ENCODE assay signal across 15 cellular contexts in genomic region chr11:772429-773390, GRCh38. TPM values are rescaled to one million over a fixed set of nuclear protein-coding genes. Genes with fewer than 3 reads are reported as not detected.
DNase-seq lines count a peak whose midpoint lies in the region; ATAC-seq, FAIRE-seq and TF ChIP-seq lines count a peak whose summit lies in the region.
"Had no signal": no experiment of that assay in that cellular context is flagged by ENCODE, and none has a peak within 500 bp of the region (broad histone marks: within the 10 kb centered on the region; RNA-seq: fewer than 3 reads in every experiment).

No MANE protein-coding gene starts in this region.

- peaks cover 32% of the 10 kb centered on the region for H3K79me2 ChIP-seq in HepG2 (ENCODE audit: insufficient read depth, low read length)

- 87% methylated on average over 15 of the region's 34 CpGs for WGBS in HepG2 (ENCODE audit: low lambda C conversion rate)

- BruUV-seq in HepG2 (replicated peaks; lab: Mats Ljungman, UMichigan): no TSS peak

- TF ChIP-seq POLR2A in HepG2 (IDR thresholded peaks at IDR 0.05; ENCODE audit: insufficient read depth in 1 of 2, low read depth in 2 of 2, low read length in 2 of 2) (no peak), gastrocnemius medialis (IDR thresholded peaks at IDR 0.05) (no peak)

- H3K9me3 ChIP-seq in HepG2 (ENCODE audit: low read length): no peaks in the 10 kb centered on the region
- no peaks in the 10 kb centered on the region for H3K9me3 ChIP-seq in gastrocnemius medialis
- H3K9me3 ChIP-seq: ascending aorta had no signal

- H3K36me3 ChIP-seq in HepG2 (replicated peaks in 1 of 2; ENCODE audit: control insufficient read depth in 1 of 2, insufficient read depth in 2 of 2, low read length in 2 of 2) (peaks cover 19 to 37% of the 10 kb centered on the region in 2 experiments; a peak in 4 of 5 replicates), gastrocnemius medialis (peaks cover 0 to 28% of the 10 kb centered on the region in 2 donors)

- peaks cover 6% of the 10 kb centered on the region for H4K20me1 ChIP-seq in HepG2 (ENCODE audit: insufficient read depth, low read length)

- CTCF ChIA-PET in HepG2 (lab: Yijun Ruan, JAX; ENCODE audit: low intra/inter-chr PET ratio, low total read pairs): no interaction called here

- no peak overlapping the region for H3K4me3 ChIP-seq in HepG2 (replicated peaks in 1 of 3; ENCODE audit: insufficient read depth in 1 of 3, low read depth in 2 of 3, low read length in 3 of 3)
- no peak overlapping the region for H3K4me3 ChIP-seq in gastrocnemius medialis
- H3K4me3 ChIP-seq: ascending aorta, GM23248 had no signal

- no peak for TF ChIP-seq EP300 in HepG2 (IDR thresholded peaks at IDR 0.05; ENCODE audit: low read depth in 2 of 2, low read length in 2 of 2)
- no peak for TF ChIP-seq EP300 in HepG2 (CRISPR knock-in tag; IDR thresholded peaks at IDR 0.05; ENCODE audit: borderline replicate concordance)

- no peak overlapping the region for H2AFZ ChIP-seq in HepG2 (ENCODE audit: low read length)
- H2AFZ ChIP-seq: GM23248 had no signal

- POLR2A ChIA-PET in HepG2 (lab: Yijun Ruan, JAX): interaction anchor here (1.2 kb wide), 1 partner anchor 47 kb away, joined by 3 read pairs; no protein-coding TSS in a partner anchor

- no peak for FAIRE-seq in HepG2 (lab: Jason Lieb, UNC)
- FAIRE-seq: islet of Langerhans had no signal

- no peak overlapping the region for H3K4me2 ChIP-seq in HepG2 (ENCODE audit: low read depth, low read length)

- ATAC-seq in HepG2 (no peak), gastrocnemius medialis (no peak), HG02981 (IDR thresholded peaks at IDR 0.05; ENCODE audit: unreplicated experiment) (no peak), left lobe of liver (no peak)
- ATAC-seq: foreskin keratinocyte had no signal

- DNase-seq in anterior cingulate cortex (lab: John Stamatoyannopoulos, UW) (peak in 56 of 58 donors; percentile 30 to 97 (median 88)), HepG2 (ENCODE audit: low spot score) (no peak), substantia nigra (lab: John Stamatoyannopoulos, UW) (peak; percentile 42 to 99 (median 92)), gastrocnemius medialis (no peak), left lobe of liver (ENCODE audit: low spot score) (no peak)
- DNase-seq: activated CD4-positive, alpha-beta T cell treated with anti-CD3 and anti-CD28 coated beads, Interleukin-2, amount 10 ng/mL, durations not matched to agents 7 days and 5 days; effector memory CD4-positive, alpha-beta T cell; foreskin keratinocyte; GM23248; NCI-H146; NCI-H510A treated with DMSO at 0.1 percent for 48 hours had no signal

- intact Hi-C loops in HepG2 (cut with micrococcal nuclease; ENCODE audit: unreplicated experiment): no loop called here
- intact Hi-C loops in gastrocnemius medialis (cut with DNase I; ENCODE audit: low total_unique reads): no loop called here

- H3K27ac ChIP-seq in HepG2 (ENCODE audit: extremely low read length, insufficient read depth, low read length) (no peak overlapping the region), substantia nigra (ENCODE audit: low read depth, low read length, poor library complexity, severe bottlenecking) (peak overlapping the region; percentile 92), gastrocnemius medialis (no peak overlapping the region)
- H3K27ac ChIP-seq: ascending aorta, foreskin keratinocyte, GM23248 had no signal

- H3K4me1 ChIP-seq in HepG2 (ENCODE audit: insufficient read depth, low read length) (peaks cover 40% of the 10 kb centered on the region), gastrocnemius medialis (peaks cover 13 to 18% of the 10 kb centered on the region in 2 donors)

- TF ChIP-seq CTCF in HepG2 (CRISPR knock-in tag; IDR thresholded peaks at IDR 0.05) (no peak), gastrocnemius medialis (IDR thresholded peaks at IDR 0.05 in 4 of 5, conservative IDR thresholded peaks at IDR 0.05 in 1 of 5) (no peak)

- H3K9ac ChIP-seq in HepG2 (ENCODE audit: insufficient read depth, low read depth, low read length): no peak overlapping the region
- H3K9ac ChIP-seq: GM23248 had no signal

- no peak for TF ChIP-seq RAD21 in HepG2 (CRISPR knock-in tag; IDR thresholded peaks at IDR 0.05)

- H3K27me3 ChIP-seq in HepG2 (ENCODE audit: control insufficient read depth in 1 of 2, insufficient read depth in 2 of 2, low read length in 2 of 2): no peaks in the 10 kb centered on the region
- H3K27me3 ChIP-seq in gastrocnemius medialis: no peaks in the 10 kb centered on the region
- H3K27me3 ChIP-seq: ascending aorta, foreskin keratinocyte had no signal

- in situ Hi-C loops in HepG2 (cut with HindIII; ENCODE audit: extremely low pct_ligation_motif_present, low pct_unique_long_range_greater_than_20kb): no loop called here
- in situ Hi-C loops in gastrocnemius medialis (cut with MboI; ENCODE audit: low sequenced_read_pairs in 4 of 4): no loop called here

RNA-seq across cellular contexts. Expression of gene GATD1, which starts 4.6 kb away (rescaled TPM):
- total RNA-seq in HepG2 (2016; rRNA removed; fragmentation: Illumina TruSeq; extraction: Trizol): 35.8 and 60.5 TPM in 2 replicates
- 8.1 and 9.3 TPM in 2 replicates for total RNA-seq in HepG2 (2016; cell fraction: cytosol; rRNA removed; fragmentation: Illumina TruSeq; extraction: Trizol; ENCODE audit: low read depth)
- total RNA-seq in HepG2 (2016; cell fraction: insoluble cytoplasmic fraction; rRNA removed; fragmentation: Illumina TruSeq; extraction: Trizol): 33.7 and 52.3 TPM in 2 replicates
- 20.6 and 22.3 TPM in 2 replicates for total RNA-seq in HepG2 (2016; cell fraction: membrane; rRNA removed; fragmentation: Illumina TruSeq; extraction: Trizol)
- 42.6 and 48.3 TPM in 2 replicates for total RNA-seq in HepG2 (2016; cell fraction: nucleus; rRNA removed; fragmentation: Illumina TruSeq; extraction: Trizol)
- 31.3 and 40.0 TPM in 2 replicates for polyA plus RNA-seq in HepG2 (2011; rRNA removed)
- polyA plus RNA-seq in HepG2 (2011; cell fraction: cytosol; rRNA removed): 18.2 and 31.2 TPM in 2 replicates
- polyA plus RNA-seq in HepG2 (2011; cell fraction: nucleus; rRNA removed): 244 and 302 TPM in 2 replicates
- polyA plus RNA-seq in HepG2 (2012): 22.2 and 27.6 TPM in 2 replicates
- 7.3 and 8.3 TPM in 2 replicates for polyA plus RNA-seq in HepG2 (2016; cell fraction: cytosol; fragmentation: Illumina TruSeq; extraction: Trizol; ENCODE audit: low read depth)
- polyA plus RNA-seq in HepG2 (2016; cell fraction: insoluble cytoplasmic fraction; fragmentation: Illumina TruSeq; extraction: Trizol; ENCODE audit: low read depth): 29.8 and 37.5 TPM in 2 replicates
- polyA plus RNA-seq in HepG2 (2016; cell fraction: membrane; fragmentation: Illumina TruSeq; extraction: Trizol; ENCODE audit: low read depth): 10.4 and 13.8 TPM in 2 replicates
- polyA plus RNA-seq in HepG2 (2016; cell fraction: nucleus; fragmentation: Illumina TruSeq; extraction: Trizol; ENCODE audit: insufficient read depth, low read depth): 92.6 and 114 TPM in 2 replicates
- polyA minus RNA-seq in HepG2 (2011; rRNA and poly(A)+ RNA removed; ENCODE audit: low replicate concordance): 20.9 and 51.8 TPM in 2 replicates
- polyA minus RNA-seq in HepG2 (2011; cell fraction: cytosol; rRNA and poly(A)+ RNA removed): 15.0 and 21.0 TPM in 2 replicates
- polyA minus RNA-seq in HepG2 (2011; cell fraction: nucleus; rRNA and poly(A)+ RNA removed): 25.6 and 29.0 TPM in 2 replicates
- total RNA-seq in gastrocnemius medialis: 10 to 100 TPM in 2 of 4 donors, 1 to 10 TPM in 2; 3.5 to 10.6 (median 9.4) TPM
- total RNA-seq in left lobe of liver: 31.7 TPM

RNA-seq across cellular contexts. Expression of gene CEND1, which starts 17.2 kb away (rescaled TPM):
- total RNA-seq in HepG2 (2016; rRNA removed; fragmentation: Illumina TruSeq; extraction: Trizol) (not detected in 2 replicates), gastrocnemius medialis (under 1 TPM in 1 of 4 donors, not detected in 3; 0.20 TPM), left lobe of liver (0.43 TPM)
- total RNA-seq in HepG2 (2016; cell fraction: cytosol; rRNA removed; fragmentation: Illumina TruSeq; extraction: Trizol; ENCODE audit: low read depth): not detected in 2 replicates
- total RNA-seq in HepG2 (2016; cell fraction: insoluble cytoplasmic fraction; rRNA removed; fragmentation: Illumina TruSeq; extraction: Trizol): not detected in 2 replicates
- total RNA-seq in HepG2 (2016; cell fraction: membrane; rRNA removed; fragmentation: Illumina TruSeq; extraction: Trizol): not detected in 2 replicates
- total RNA-seq in HepG2 (2016; cell fraction: nucleus; rRNA removed; fragmentation: Illumina TruSeq; extraction: Trizol): not detected in 2 replicates
- not detected in 2 replicates for polyA plus RNA-seq in HepG2 (2011; rRNA removed)
- polyA plus RNA-seq in HepG2 (2011; cell fraction: cytosol; rRNA removed): not detected in 2 replicates
- 0.07 TPM in 1 of 2 replicates, not detected in the other for polyA plus RNA-seq in HepG2 (2011; cell fraction: nucleus; rRNA removed)
- 0.11 TPM in 1 of 2 replicates, not detected in the other for polyA plus RNA-seq in HepG2 (2012)
- not detected in 2 replicates for polyA plus RNA-seq in HepG2 (2016; cell fraction: cytosol; fragmentation: Illumina TruSeq; extraction: Trizol; ENCODE audit: low read depth)
- not detected in 2 replicates for polyA plus RNA-seq in HepG2 (2016; cell fraction: insoluble cytoplasmic fraction; fragmentation: Illumina TruSeq; extraction: Trizol; ENCODE audit: low read depth)
- polyA plus RNA-seq in HepG2 (2016; cell fraction: membrane; fragmentation: Illumina TruSeq; extraction: Trizol; ENCODE audit: low read depth): not detected in 2 replicates
- not detected in 2 replicates for polyA plus RNA-seq in HepG2 (2016; cell fraction: nucleus; fragmentation: Illumina TruSeq; extraction: Trizol; ENCODE audit: insufficient read depth, low read depth)
- polyA minus RNA-seq in HepG2 (2011; rRNA and poly(A)+ RNA removed; ENCODE audit: low replicate concordance): not detected in 2 replicates
- not detected in 2 replicates for polyA minus RNA-seq in HepG2 (2011; cell fraction: cytosol; rRNA and poly(A)+ RNA removed)
- not detected in 2 replicates for polyA minus RNA-seq in HepG2 (2011; cell fraction: nucleus; rRNA and poly(A)+ RNA removed)
- total RNA-seq: ascending aorta, foreskin keratinocyte had no signal
- polyA plus RNA-seq: CD14-positive monocyte had no signal

RNA-seq across cellular contexts. Expression of gene SLC25A22, which starts 25.4 kb away (rescaled TPM):
- total RNA-seq in HepG2 (2016; rRNA removed; fragmentation: Illumina TruSeq; extraction: Trizol): 8.0 and 12.4 TPM in 2 replicates
- 4.2 and 5.7 TPM in 2 replicates for total RNA-seq in HepG2 (2016; cell fraction: cytosol; rRNA removed; fragmentation: Illumina TruSeq; extraction: Trizol; ENCODE audit: low read depth)
- 8.0 and 11.4 TPM in 2 replicates for total RNA-seq in HepG2 (2016; cell fraction: insoluble cytoplasmic fraction; rRNA removed; fragmentation: Illumina TruSeq; extraction: Trizol)
- 8.3 and 9.2 TPM in 2 replicates for total RNA-seq in HepG2 (2016; cell fraction: membrane; rRNA removed; fragmentation: Illumina TruSeq; extraction: Trizol)
- total RNA-seq in HepG2 (2016; cell fraction: nucleus; rRNA removed; fragmentation: Illumina TruSeq; extraction: Trizol): 7.7 and 9.2 TPM in 2 replicates
- polyA plus RNA-seq in HepG2 (2011; rRNA removed): 19.2 and 20.5 TPM in 2 replicates
- polyA plus RNA-seq in HepG2 (2011; cell fraction: cytosol; rRNA removed): 5.9 and 7.9 TPM in 2 replicates
- 50.3 and 61.9 TPM in 2 replicates for polyA plus RNA-seq in HepG2 (2011; cell fraction: nucleus; rRNA removed)
- polyA plus RNA-seq in HepG2 (2012): 7.5 and 11.4 TPM in 2 replicates
- 2.6 and 3.7 TPM in 2 replicates for polyA plus RNA-seq in HepG2 (2016; cell fraction: cytosol; fragmentation: Illumina TruSeq; extraction: Trizol; ENCODE audit: low read depth)
- polyA plus RNA-seq in HepG2 (2016; cell fraction: insoluble cytoplasmic fraction; fragmentation: Illumina TruSeq; extraction: Trizol; ENCODE audit: low read depth): 13.5 and 14.7 TPM in 2 replicates
- polyA plus RNA-seq in HepG2 (2016; cell fraction: membrane; fragmentation: Illumina TruSeq; extraction: Trizol; ENCODE audit: low read depth): 8.3 and 8.7 TPM in 2 replicates
- polyA plus RNA-seq in HepG2 (2016; cell fraction: nucleus; fragmentation: Illumina TruSeq; extraction: Trizol; ENCODE audit: insufficient read depth, low read depth): 25.5 and 28.7 TPM in 2 replicates
- 19.4 and 40.7 TPM in 2 replicates for polyA minus RNA-seq in HepG2 (2011; rRNA and poly(A)+ RNA removed; ENCODE audit: low replicate concordance)
- 8.5 and 14.7 TPM in 2 replicates for polyA minus RNA-seq in HepG2 (2011; cell fraction: cytosol; rRNA and poly(A)+ RNA removed)
- polyA minus RNA-seq in HepG2 (2011; cell fraction: nucleus; rRNA and poly(A)+ RNA removed): 14.9 and 16.0 TPM in 2 replicates
- 1 to 10 TPM in 2 of 4 donors, under 1 TPM in 1, not detected in 1; 0.80 to 1.5 (median 1.0) TPM for total RNA-seq in gastrocnemius medialis
- 51.4 TPM for total RNA-seq in left lobe of liver

RNA-seq across cellular contexts. Expression of gene TALDO1, which starts 25.4 kb away (rescaled TPM):
- total RNA-seq in HepG2 (2016; rRNA removed; fragmentation: Illumina TruSeq; extraction: Trizol) (240 and 336 TPM in 2 replicates), gastrocnemius medialis (100 to 1,000 TPM in 3 of 4 donors, 10 to 100 TPM in 1; 98.6 to 167 (median 153) TPM), left lobe of liver (147 TPM)
- 94.7 and 94.9 TPM in 2 replicates for total RNA-seq in HepG2 (2016; cell fraction: cytosol; rRNA removed; fragmentation: Illumina TruSeq; extraction: Trizol; ENCODE audit: low read depth)
- 233 and 351 TPM in 2 replicates for total RNA-seq in HepG2 (2016; cell fraction: insoluble cytoplasmic fraction; rRNA removed; fragmentation: Illumina TruSeq; extraction: Trizol)
- total RNA-seq in HepG2 (2016; cell fraction: membrane; rRNA removed; fragmentation: Illumina TruSeq; extraction: Trizol): 97.2 and 101 TPM in 2 replicates
- total RNA-seq in HepG2 (2016; cell fraction: nucleus; rRNA removed; fragmentation: Illumina TruSeq; extraction: Trizol): 84.2 and 97.2 TPM in 2 replicates
- 88.1 and 107 TPM in 2 replicates for polyA plus RNA-seq in HepG2 (2011; rRNA removed)
- 93.4 and 124 TPM in 2 replicates for polyA plus RNA-seq in HepG2 (2011; cell fraction: cytosol; rRNA removed)
- 50.1 and 56.3 TPM in 2 replicates for polyA plus RNA-seq in HepG2 (2011; cell fraction: nucleus; rRNA removed)
- polyA plus RNA-seq in HepG2 (2012): 89.8 and 93.0 TPM in 2 replicates
- 78.6 and 81.5 TPM in 2 replicates for polyA plus RNA-seq in HepG2 (2016; cell fraction: cytosol; fragmentation: Illumina TruSeq; extraction: Trizol; ENCODE audit: low read depth)
- 291 and 296 TPM in 2 replicates for polyA plus RNA-seq in HepG2 (2016; cell fraction: insoluble cytoplasmic fraction; fragmentation: Illumina TruSeq; extraction: Trizol; ENCODE audit: low read depth)
- 74.1 and 77.8 TPM in 2 replicates for polyA plus RNA-seq in HepG2 (2016; cell fraction: membrane; fragmentation: Illumina TruSeq; extraction: Trizol; ENCODE audit: low read depth)
- polyA plus RNA-seq in HepG2 (2016; cell fraction: nucleus; fragmentation: Illumina TruSeq; extraction: Trizol; ENCODE audit: insufficient read depth, low read depth): 141 and 146 TPM in 2 replicates
- polyA minus RNA-seq in HepG2 (2011; rRNA and poly(A)+ RNA removed; ENCODE audit: low replicate concordance): 76.8 and 132 TPM in 2 replicates
- polyA minus RNA-seq in HepG2 (2011; cell fraction: cytosol; rRNA and poly(A)+ RNA removed): 46.9 and 78.3 TPM in 2 replicates
- 15.8 and 16.4 TPM in 2 replicates for polyA minus RNA-seq in HepG2 (2011; cell fraction: nucleus; rRNA and poly(A)+ RNA removed)

RNA-seq across cellular contexts. Expression of gene PIDD1, which starts 32.3 kb away (rescaled TPM):
- total RNA-seq in HepG2 (2016; rRNA removed; fragmentation: Illumina TruSeq; extraction: Trizol): 7.9 and 16.0 TPM in 2 replicates
- 3.5 and 4.1 TPM in 2 replicates for total RNA-seq in HepG2 (2016; cell fraction: cytosol; rRNA removed; fragmentation: Illumina TruSeq; extraction: Trizol; ENCODE audit: low read depth)
- 8.8 and 17.2 TPM in 2 replicates for total RNA-seq in HepG2 (2016; cell fraction: insoluble cytoplasmic fraction; rRNA removed; fragmentation: Illumina TruSeq; extraction: Trizol)
- 7.4 and 7.9 TPM in 2 replicates for total RNA-seq in HepG2 (2016; cell fraction: membrane; rRNA removed; fragmentation: Illumina TruSeq; extraction: Trizol)
- 17.2 and 22.2 TPM in 2 replicates for total RNA-seq in HepG2 (2016; cell fraction: nucleus; rRNA removed; fragmentation: Illumina TruSeq; extraction: Trizol)
- polyA plus RNA-seq in HepG2 (2011; rRNA removed): 14.3 and 17.7 TPM in 2 replicates
- polyA plus RNA-seq in HepG2 (2011; cell fraction: cytosol; rRNA removed): 5.0 and 12.7 TPM in 2 replicates
- 234 and 353 TPM in 2 replicates for polyA plus RNA-seq in HepG2 (2011; cell fraction: nucleus; rRNA removed)
- polyA plus RNA-seq in HepG2 (2012): 6.8 and 9.8 TPM in 2 replicates
- polyA plus RNA-seq in HepG2 (2016; cell fraction: cytosol; fragmentation: Illumina TruSeq; extraction: Trizol; ENCODE audit: low read depth): 3.7 and 3.9 TPM in 2 replicates
- 12.6 and 15.2 TPM in 2 replicates for polyA plus RNA-seq in HepG2 (2016; cell fraction: insoluble cytoplasmic fraction; fragmentation: Illumina TruSeq; extraction: Trizol; ENCODE audit: low read depth)
- polyA plus RNA-seq in HepG2 (2016; cell fraction: membrane; fragmentation: Illumina TruSeq; extraction: Trizol; ENCODE audit: low read depth): 7.8 and 9.8 TPM in 2 replicates
- polyA plus RNA-seq in HepG2 (2016; cell fraction: nucleus; fragmentation: Illumina TruSeq; extraction: Trizol; ENCODE audit: insufficient read depth, low read depth): 93.2 and 101 TPM in 2 replicates
- polyA minus RNA-seq in HepG2 (2011; rRNA and poly(A)+ RNA removed; ENCODE audit: low replicate concordance): 2.9 and 14.9 TPM in 2 replicates
- 3.4 and 7.0 TPM in 2 replicates for polyA minus RNA-seq in HepG2 (2011; cell fraction: cytosol; rRNA and poly(A)+ RNA removed)
- 19.3 TPM in 2 replicates for polyA minus RNA-seq in HepG2 (2011; cell fraction: nucleus; rRNA and poly(A)+ RNA removed)
- total RNA-seq in gastrocnemius medialis: 10 to 100 TPM in 2 of 4 donors, 1 to 10 TPM in 2; 6.3 to 35.7 (median 10.2) TPM
- 14.9 TPM for total RNA-seq in left lobe of liver

Comparison
In these comparisons a context has a peak if more than half of its experiments do, and no peak if none do; other contexts are left out.
1. DNase-seq: peak in anterior cingulate cortex (56 of 58) and substantia nigra (49 of 49); none in HepG2 (single experiment), gastrocnemius medialis (0 of 2) and left lobe of liver (single experiment).